ENCODE assay signal across 13 cellular contexts in genomic region chr3:30553641-30554316, GRCh38. TPM values are rescaled to one million over a fixed set of nuclear protein-coding genes. Genes with fewer than 3 reads are reported as not detected.
DNase-seq lines count a peak whose midpoint lies in the region; TF ChIP-seq lines count a peak whose summit lies in the region.
"Had no signal": no experiment of that assay in that cellular context is flagged by ENCODE, and none has a peak within 500 bp of the region (broad histone marks: within the 10 kb centered on the region; RNA-seq: fewer than 3 reads in every experiment).

No MANE protein-coding gene starts in this region.

- peaks cover 30% of the 10 kb centered on the region for H3K4me1 Mint-ChIP-seq in activated naive CD4-positive, alpha-beta T cell treated with anti-CD3 and anti-CD28 coated beads for 36 hours (ENCODE audit: low read depth)
- no peaks in the 10 kb centered on the region for H3K4me1 Mint-ChIP-seq in activated naive CD4-positive, alpha-beta T cell treated with anti-CD3 and anti-CD28 coated beads, Interleukin-2, amount 10 ng/mL, durations not matched to agents 7 days and 5 days
- peaks cover 34% of the 10 kb centered on the region for H3K4me1 Mint-ChIP-seq in stimulated activated naive CD8-positive, alpha-beta T cell treated with anti-CD3 and anti-CD28 coated beads, Interleukin-15, Interleukin-2, amounts not matched to agents 100 ng/mL and 50 ng/mL, for 24 hours (ENCODE audit: low read depth)

- H3K27me3 Mint-ChIP-seq in activated naive CD4-positive, alpha-beta T cell treated with anti-CD3 and anti-CD28 coated beads for 36 hours (ENCODE audit: low read depth): no peaks in the 10 kb centered on the region
- no peaks in the 10 kb centered on the region for H3K27me3 Mint-ChIP-seq in activated naive CD4-positive, alpha-beta T cell treated with anti-CD3 and anti-CD28 coated beads, Interleukin-2, amount 10 ng/mL, durations not matched to agents 7 days and 5 days
- no peaks in the 10 kb centered on the region for H3K27me3 Mint-ChIP-seq in stimulated activated naive CD8-positive, alpha-beta T cell treated with anti-CD3 and anti-CD28 coated beads, Interleukin-15, Interleukin-2, amounts not matched to agents 100 ng/mL and 50 ng/mL, for 24 hours

- CTCF ChIA-PET in activated naive CD4-positive, alpha-beta T cell treated with anti-CD3 and anti-CD28 coated beads for 36 hours (lab: Charles Lee): interaction anchor here (0.7 kb wide), 2 partner anchors 211 to 594 kb away, joined by 4 read pairs; no protein-coding TSS in a partner anchor
- CTCF ChIA-PET in activated naive CD4-positive, alpha-beta T cell treated with anti-CD3 and anti-CD28 coated beads, Interleukin-2, amount 10 ng/mL, durations not matched to agents 7 days and 5 days (lab: Charles Lee): no interaction called here

- no peak overlapping the region for H3K27ac Mint-ChIP-seq in activated naive CD4-positive, alpha-beta T cell treated with anti-CD3 and anti-CD28 coated beads for 36 hours
- no peak overlapping the region for H3K27ac Mint-ChIP-seq in activated naive CD4-positive, alpha-beta T cell treated with anti-CD3 and anti-CD28 coated beads, Interleukin-2, amount 10 ng/mL, durations not matched to agents 7 days and 5 days
- peak overlapping the region; percentile 73 for H3K27ac Mint-ChIP-seq in stimulated activated naive CD8-positive, alpha-beta T cell treated with anti-CD3 and anti-CD28 coated beads, Interleukin-15, Interleukin-2, amounts not matched to agents 100 ng/mL and 50 ng/mL, for 24 hours

- no peak overlapping the region for H3K4me3 Mint-ChIP-seq in activated naive CD4-positive, alpha-beta T cell treated with anti-CD3 and anti-CD28 coated beads for 36 hours
- no peak overlapping the region for H3K4me3 Mint-ChIP-seq in activated naive CD4-positive, alpha-beta T cell treated with anti-CD3 and anti-CD28 coated beads, Interleukin-2, amount 10 ng/mL, durations not matched to agents 7 days and 5 days
- H3K4me3 Mint-ChIP-seq in stimulated activated naive CD8-positive, alpha-beta T cell treated with anti-CD3 and anti-CD28 coated beads, Interleukin-15, Interleukin-2, amounts not matched to agents 100 ng/mL and 50 ng/mL, for 24 hours: no peak overlapping the region

- H3K36me3 Mint-ChIP-seq in activated naive CD4-positive, alpha-beta T cell treated with anti-CD3 and anti-CD28 coated beads for 36 hours (ENCODE audit: low read depth): no peaks in the 10 kb centered on the region
- no peaks in the 10 kb centered on the region for H3K36me3 Mint-ChIP-seq in activated naive CD4-positive, alpha-beta T cell treated with anti-CD3 and anti-CD28 coated beads, Interleukin-2, amount 10 ng/mL, durations not matched to agents 7 days and 5 days
- H3K36me3 Mint-ChIP-seq in stimulated activated naive CD8-positive, alpha-beta T cell treated with anti-CD3 and anti-CD28 coated beads, Interleukin-15, Interleukin-2, amounts not matched to agents 100 ng/mL and 50 ng/mL, for 24 hours (ENCODE audit: low read depth): no peaks in the 10 kb centered on the region

- intact Hi-C loops in activated naive CD4-positive, alpha-beta T cell treated with anti-CD3 and anti-CD28 coated beads for 36 hours (cut with micrococcal nuclease): no loop called here

- H3K9me3 Mint-ChIP-seq in activated naive CD4-positive, alpha-beta T cell treated with anti-CD3 and anti-CD28 coated beads for 36 hours: no peaks in the 10 kb centered on the region
- H3K9me3 Mint-ChIP-seq in activated naive CD4-positive, alpha-beta T cell treated with anti-CD3 and anti-CD28 coated beads, Interleukin-2, amount 10 ng/mL, durations not matched to agents 7 days and 5 days: no peaks in the 10 kb centered on the region
- no peaks in the 10 kb centered on the region for H3K9me3 Mint-ChIP-seq in stimulated activated naive CD8-positive, alpha-beta T cell treated with anti-CD3 and anti-CD28 coated beads, Interleukin-15, Interleukin-2, amounts not matched to agents 100 ng/mL and 50 ng/mL, for 24 hours

- peak; percentile 32 for DNase-seq in activated naive CD4-positive, alpha-beta T cell treated with anti-CD3 and anti-CD28 coated beads for 36 hours
- no peak for DNase-seq in activated naive CD4-positive, alpha-beta T cell treated with anti-CD3 and anti-CD28 coated beads, Interleukin-2, amount 10 ng/mL, durations not matched to agents 7 days and 5 days
- peak; percentile 60 for DNase-seq in M059J (ENCODE audit: low read depth)
- DNase-seq in epithelial cell of proximal tubule (ENCODE audit: low read depth): peak; percentile 37
- no peak for DNase-seq in activated CD8-positive, alpha-beta memory T cell treated with anti-CD3 and anti-CD28 coated beads for 24 hours
- no peak for DNase-seq in GM19238 (ENCODE audit: insufficient read length, low spot score)
- DNase-seq in DMS153 treated with DMSO at 0.1 percent for 48 hours (lab: John Stamatoyannopoulos, UW; ENCODE audit: unreplicated experiment): no peak
- DNase-seq: adrenal gland, heart left ventricle, NCI-H187, NCI-H510A treated with DMSO at 0.1 percent for 48 hours, small intestine had no signal

- no peak for TF ChIP-seq CTCF in epithelial cell of proximal tubule (conservative IDR thresholded peaks at IDR 0.05; ENCODE audit: low read depth, low read length)

- no peak overlapping the region for H3K4me3 ChIP-seq in epithelial cell of proximal tubule (ENCODE audit: low read depth, low read length)
- H3K4me3 ChIP-seq: adrenal gland, heart left ventricle had no signal

RNA-seq across cellular contexts. Expression of gene TGFBR2, which starts 52.6 kb away (rescaled TPM):
- 10 to 100 TPM; 57.8 to 58.1 TPM for total RNA-seq in activated naive CD4-positive, alpha-beta T cell treated with anti-CD3 and anti-CD28 coated beads for 36 hours
- 21.2 and 27.1 TPM in 2 replicates for total RNA-seq in M059J (2014; rRNA removed; shearing (Covaris generic))
- 53.4 and 55.7 TPM in 2 replicates for total RNA-seq in epithelial cell of proximal tubule

Comparison
In these comparisons a context has a peak if more than half of its experiments do, and no peak if none do; other contexts are left out.
1. DNase-seq: peak in activated naive CD4-positive, alpha-beta T cell treated with anti-CD3 and anti-CD28 coated beads for 36 hours (single experiment), M059J (single experiment) and epithelial cell of proximal tubule (single experiment); none in activated naive CD4-positive, alpha-beta T cell treated with anti-CD3 and anti-CD28 coated beads, Interleukin-2, amount 10 ng/mL, durations not matched to agents 7 days and 5 days (single experiment), activated CD8-positive, alpha-beta memory T cell treated with anti-CD3 and anti-CD28 coated beads for 24 hours (single experiment), GM19238 (single experiment) and DMS153 treated with DMSO at 0.1 percent for 48 hours (single experiment).